Comparison of ENCODE assay signal across 29 cellular contexts in genomic region chr3:36956155-36956554, GRCh38.
"Had no signal": no experiment of that assay in that cellular context is flagged by ENCODE, and none has a peak within 500 bp of the region (broad histone marks: within the 10 kb centered on the region; RNA-seq: fewer than 3 reads in every experiment).

No MANE protein-coding gene starts in this region.

- H3K27ac Mint-ChIP-seq: activated CD4-positive, alpha-beta T cell treated with anti-CD3 and anti-CD28 coated beads, Interleukin-2, amount 10 ng/mL, durations not matched to agents 24 days and 14 days; activated CD8-positive, alpha-beta T cell treated with anti-CD3 and anti-CD28 coated beads for 36 hours; activated naive CD8-positive, alpha-beta T cell treated with anti-CD3 and anti-CD28 coated beads, Interleukin-2, amount 10 ng/mL, durations not matched to agents 7 days and 5 days; activated T-cell treated with anti-CD3 and anti-CD28 coated beads, Interleukin-2, amount 50 U/mL, for 72 hours; activated T-helper 2 cell treated with anti-CD3 and anti-CD28 coated beads, Interferon-gamma antibody, Interleukin-2, Interleukin-4, amounts not matched to agents 10 μg/mL and 5 μg/mL and 100 μg/mL, durations not matched to agents 14 hours and 24 hours and 36 hours; T-helper 1 cell treated with Interleukin-12 subunit alpha and Interleukin-12 subunit beta and Interleukin-4 antibody, amounts not matched to agents 30 μg/mL and 1 μg/mL, for 36 hours; T-helper 2 cell treated with Interferon-gamma antibody and Interleukin-4, amounts not matched to agents 5 μg/mL and 100 μg/mL, for 36 hours had no signal

- ATAC-seq: activated CD8-positive, alpha-beta T cell treated with anti-CD3 and anti-CD28 coated beads for 36 hours; activated T-cell treated with anti-CD3 and anti-CD28 coated beads, Interleukin-2, amount 50 U/mL, for 72 hours; PC-3 had no signal

- H3K27ac ChIP-seq: ascending aorta, cardiac muscle cell, SJSA1 had no signal

- H3K4me1 ChIP-seq: ascending aorta had no signal

- H3K4me3 Mint-ChIP-seq: activated CD4-positive, alpha-beta T cell treated with anti-CD3 and anti-CD28 coated beads, Interleukin-2, amount 10 ng/mL, durations not matched to agents 24 days and 14 days; activated CD8-positive, alpha-beta T cell treated with anti-CD3 and anti-CD28 coated beads for 36 hours; activated naive CD8-positive, alpha-beta T cell treated with anti-CD3 and anti-CD28 coated beads, Interleukin-2, amount 10 ng/mL, durations not matched to agents 7 days and 5 days; activated T-cell treated with anti-CD3 and anti-CD28 coated beads, Interleukin-2, amount 50 U/mL, for 72 hours; central memory CD8-positive, alpha-beta T cell; T-helper 1 cell treated with Interleukin-12 subunit alpha and Interleukin-12 subunit beta and Interleukin-4 antibody, amounts not matched to agents 30 μg/mL and 1 μg/mL, for 36 hours; T-helper 2 cell treated with Interferon-gamma antibody and Interleukin-4, amounts not matched to agents 5 μg/mL and 100 μg/mL, for 36 hours had no signal

- H3K36me3 Mint-ChIP-seq: activated naive CD8-positive, alpha-beta T cell treated with anti-CD3 and anti-CD28 coated beads, Interleukin-2, amount 10 ng/mL, durations not matched to agents 7 days and 5 days had no signal

- H3K9me3 ChIP-seq: ascending aorta, Peyer's patch, SJSA1 had no signal

- H3K27me3 Mint-ChIP-seq: activated CD8-positive, alpha-beta T cell treated with anti-CD3 and anti-CD28 coated beads for 36 hours; central memory CD8-positive, alpha-beta T cell had no signal

- DNase-seq: activated CD4-positive, alpha-beta T cell treated with anti-CD3 and anti-CD28 coated beads, Interleukin-2, amount 10 ng/mL, durations not matched to agents 24 days and 14 days; activated CD4-positive, alpha-beta T cell treated with anti-CD3 and anti-CD28 coated beads, Interleukin-2, amount 50 U/mL, for 4 hours; activated CD8-positive, alpha-beta T cell treated with anti-CD3 and anti-CD28 coated beads for 36 hours; activated gamma-delta T cell; activated naive CD4-positive, alpha-beta T cell treated with Interleukin-2 at 50 U/mL for 16 hours; activated naive CD8-positive, alpha-beta T cell treated with anti-CD3 and anti-CD28 coated beads, Interleukin-2, amount 10 ng/mL, durations not matched to agents 7 days and 5 days; activated T-cell treated with anti-CD3 and anti-CD28 coated beads, Interleukin-2, amount 50 U/mL, for 1 hour; activated T-cell treated with anti-CD3 and anti-CD28 coated beads, Interleukin-2, amount 50 U/mL, for 72 hours; amygdala; KG1; MM.1S; MV-4-11; NCI-H1092; NCI-H1436 treated with DMSO at 0.1 percent for 48 hours; NCI-H1694 treated with DMSO at 0.1 percent for 48 hours; NCI-H2029; NCI-H345; NCI-H524 treated with DMSO at 0.1 percent for 48 hours; PC-3; Peyer's patch; RPMI8226; SHP77 treated with DMSO at 0.1 percent for 48 hours had no signal

- H3K9me3 Mint-ChIP-seq: activated CD4-positive, alpha-beta T cell treated with anti-CD3 and anti-CD28 coated beads, Interleukin-2, amount 10 ng/mL, durations not matched to agents 24 days and 14 days; activated CD8-positive, alpha-beta T cell treated with anti-CD3 and anti-CD28 coated beads for 36 hours; activated naive CD8-positive, alpha-beta T cell treated with anti-CD3 and anti-CD28 coated beads, Interleukin-2, amount 10 ng/mL, durations not matched to agents 7 days and 5 days; activated T-cell treated with anti-CD3 and anti-CD28 coated beads, Interleukin-2, amount 50 U/mL, for 72 hours; activated T-helper 2 cell treated with anti-CD3 and anti-CD28 coated beads, Interferon-gamma antibody, Interleukin-2, Interleukin-4, amounts not matched to agents 10 μg/mL and 5 μg/mL and 100 μg/mL, durations not matched to agents 14 hours and 24 hours and 36 hours; central memory CD8-positive, alpha-beta T cell; T-helper 1 cell treated with Interleukin-12 subunit alpha and Interleukin-12 subunit beta and Interleukin-4 antibody, amounts not matched to agents 30 μg/mL and 1 μg/mL, for 36 hours; T-helper 2 cell treated with Interferon-gamma antibody and Interleukin-4, amounts not matched to agents 5 μg/mL and 100 μg/mL, for 36 hours had no signal

- H3K27me3 ChIP-seq: ascending aorta, cardiac muscle cell, Peyer's patch, SJSA1 had no signal

- H3K4me3 ChIP-seq: ascending aorta, cardiac muscle cell, Peyer's patch, SJSA1 had no signal

- H3K36me3 ChIP-seq: ascending aorta, cardiac muscle cell, Peyer's patch, SJSA1 had no signal
